ENCODE assay signal across 1 cellular context in genomic region chr6:144353871-144354314, GRCh38.
TF ChIP-seq lines count a peak whose summit lies in the region.

No MANE protein-coding gene starts in this region.

TF ChIP-seq in GM12878, 131 proteins besides CTCF, POLR2A, EP300 and RAD21 (continued from another document and continues in another):
- TF ChIP-seq EGR1 (IDR thresholded peaks at IDR 0.05; ENCODE audit: borderline replicate concordance in 1 of 2, low read depth in 2 of 2, low read length in 2 of 2) (peak in 1 of 2 experiments; percentile 12; a peak in 1 of 3 replicates), POU2F2 (IDR thresholded peaks at IDR 0.05; ENCODE audit: borderline replicate concordance, low read depth, low read length) (peak; percentile 41; the same call in 1 of the 3 replicates), NR2F1 (conservative IDR thresholded peaks at IDR 0.05) (no peak), FOXK2 (IDR thresholded peaks at IDR 0.05) (no peak), PKNOX1 (IDR thresholded peaks at IDR 0.05) (peak; percentile 91), ZNF687 (IDR thresholded peaks at IDR 0.05) (no peak), E4F1 (IDR thresholded peaks at IDR 0.05; ENCODE audit: borderline replicate concordance, partially characterized antibody) (no peak), SMAD5 (IDR thresholded peaks at IDR 0.05; ENCODE audit: low read depth) (no peak), MLLT1 (IDR thresholded peaks at IDR 0.05) (peak; percentile 46; the same call in 1 of the 2 replicates), ATF3 (IDR thresholded peaks at IDR 0.05; ENCODE audit: borderline replicate concordance, extremely low read depth, low read depth, low read length) (no peak), SKIL (IDR thresholded peaks at IDR 0.05; ENCODE audit: low read depth, poor library complexity, severe bottlenecking) (peak; percentile 45), ZBED1 (IDR thresholded peaks at IDR 0.05; ENCODE audit: borderline replicate concordance) (no peak), SUPT20H (IDR thresholded peaks at IDR 0.05; ENCODE audit: borderline replicate concordance, control insufficient read depth, low read depth, low read length) (no peak), RELB (IDR thresholded peaks at IDR 0.05; ENCODE audit: low read depth) (peak; percentile 71), PBX3 (IDR thresholded peaks at IDR 0.05; ENCODE audit: insufficient replicate concordance, low read depth, low read length) (peak; percentile 63), EZH2 (IDR thresholded peaks at IDR 0.05; ENCODE audit: borderline replicate concordance, control insufficient read depth, low read depth, low read length) (no peak), RCOR1 (conservative IDR thresholded peaks at IDR 0.05; ENCODE audit: low read depth, low read length) (no peak; the same call in 1 of the 2 replicates), ZNF217 (IDR thresholded peaks at IDR 0.05) (peak; percentile 73; the same call in 1 of the 2 replicates), MYB (IDR thresholded peaks at IDR 0.05; ENCODE audit: borderline replicate concordance, low read depth, low read length) (peak; percentile 85; the same call in 1 of the 2 replicates), MEF2B (IDR thresholded peaks at IDR 0.05; ENCODE audit: partially characterized antibody, poor library complexity, severe bottlenecking) (peak; percentile 75), NR2C2 (IDR thresholded peaks at IDR 0.05; ENCODE audit: borderline replicate concordance, control insufficient read depth, insufficient read length, low read depth) (no peak), REST (IDR thresholded peaks at IDR 0.05; ENCODE audit: low read depth, low read length) (no peak), ZNF592 (IDR thresholded peaks at IDR 0.05) (no peak), MEF2A (IDR thresholded peaks at IDR 0.05; ENCODE audit: insufficient read depth, low read depth, low read length) (no peak), ESRRA (IDR thresholded peaks at IDR 0.05; ENCODE audit: low read length) (no peak)
